8 cellular contexts compared by ENCODE assay signal in genomic region chr12:54052745-54053624, GRCh38. TPM values are rescaled to one million over a fixed set of nuclear protein-coding genes. Genes with fewer than 3 reads are reported as not detected.
DNase-seq lines count a peak whose midpoint lies in the region; ATAC-seq and TF ChIP-seq lines count a peak whose summit lies in the region.

No MANE protein-coding gene starts in this region.

- H3K4me2 ChIP-seq in H9 (ENCODE audit: insufficient read depth, insufficient read length, low read length): peak overlapping the region; percentile 28

- no peak overlapping the region for H3K14ac ChIP-seq in H9 (ENCODE audit: insufficient read depth, low read length)

- H4K91ac ChIP-seq in H9 (ENCODE audit: insufficient read length, low read depth, low read length): no peak overlapping the region

- TF ChIP-seq EP300 in ovary (IDR thresholded peaks at IDR 0.05): no peak

- H3K23ac ChIP-seq in H9 (ENCODE audit: insufficient read length, low read depth, low read length): no peak overlapping the region

- no peak overlapping the region for H2BK5ac ChIP-seq in H9 (ENCODE audit: insufficient read length, low read length)

- intact Hi-C loops in esophagus squamous epithelium (cut with DNase I) (no loop called here), ovary (cut with DNase I) (no loop called here)

- no peak overlapping the region for H2BK20ac ChIP-seq in H9 (ENCODE audit: low read depth, low read length, poor library complexity, severe bottlenecking)

- no peak overlapping the region for H3T11ph ChIP-seq in H9 (ENCODE audit: low read length)

- no peak overlapping the region for H2BK15ac ChIP-seq in H9 (ENCODE audit: low read depth, low read length)

- H3K56ac ChIP-seq in H9 (ENCODE audit: insufficient read length, low read depth, low read length): no peak overlapping the region

- H3K4me3 Mint-ChIP-seq in H9: peak overlapping the region; percentile 25 to 75

- no peak overlapping the region for H3K27ac ChIP-seq in H9 (ENCODE audit: insufficient read length, low read depth, low read length)
- H3K27ac ChIP-seq in esophagus squamous epithelium: peak overlapping the region; percentile 84 to 96 (median 90)
- H3K27ac ChIP-seq in ovary: peak overlapping the region; percentile 32 to 58

- ATAC-seq in GM18508 (IDR thresholded peaks at IDR 0.05; ENCODE audit: insufficient read depth, unreplicated experiment): peak; percentile 56

- H3K9me3 ChIP-seq in H9 (ENCODE audit: control insufficient read depth, low read depth, low read length) (no peaks in the 10 kb centered on the region), esophagus squamous epithelium (no peaks in the 10 kb centered on the region), ovary (no peaks in the 10 kb centered on the region)

- H4K5ac ChIP-seq in H9 (ENCODE audit: insufficient read length, low read depth, low read length): no peak overlapping the region

- no peak overlapping the region for H3K9ac ChIP-seq in H9 (ENCODE audit: extremely low read depth, insufficient read length, low read length)

- H3K27me3 Mint-ChIP-seq in H9 (ENCODE audit: low read depth): peaks cover 100% of the 10 kb centered on the region

- no peak for TF ChIP-seq POLR2A in esophagus squamous epithelium (IDR thresholded peaks at IDR 0.05)
- TF ChIP-seq POLR2A in ovary (IDR thresholded peaks at IDR 0.05): no peak

- H3K4me3 ChIP-seq in esophagus squamous epithelium (peak overlapping the region; percentile 53 to 76 (median 69)), ovary (peak overlapping the region; percentile 34)

- no peak overlapping the region for H3K27ac Mint-ChIP-seq in H9

- H3K79me2 ChIP-seq in H9 (ENCODE audit: insufficient read depth, low read length): no peaks in the 10 kb centered on the region

- H3K4me1 Mint-ChIP-seq in H9: peaks cover 9 to 64% of the 10 kb centered on the region in 2 experiments

- H4K8ac ChIP-seq in H9 (replicated peaks; ENCODE audit: insufficient read length, low read depth, low read length): no peak overlapping the region

- DNase-seq in H9: peak; percentile 67
- peak; percentile 62 for DNase-seq in NOMO-1 treated with dmso at 0.1 percent for 144 hours (lab: John Stamatoyannopoulos, UW; ENCODE audit: unreplicated experiment)
- DNase-seq in esophagus squamous epithelium (lab: John Stamatoyannopoulos, UW): no peak
- DNase-seq in ovary: peak; percentile 28 to 61 (median 55)
- DNase-seq in NCI-H446 (lab: John Stamatoyannopoulos, UW): no peak
- no peak for DNase-seq in effector CD4-positive, alpha-beta T cell
- DNase-seq in G401 (ENCODE audit: low spot score): no peak

- H3K27me3 ChIP-seq in H9 (ENCODE audit: insufficient read depth, low read length) (peaks cover 95% of the 10 kb centered on the region), esophagus squamous epithelium (peaks cover 0 to 65% (median under 1%) of the 10 kb centered on the region in 4 donors), ovary (no peaks in the 10 kb centered on the region)

- peaks cover 2 to 18% of the 10 kb centered on the region in 2 experiments; a peak in 3 of 5 replicates for H3K9me3 Mint-ChIP-seq in H9

- no peak overlapping the region for H3K4ac ChIP-seq in H9 (ENCODE audit: low read depth, low read length)

- in situ Hi-C loops in G401 (cut with HindIII; ENCODE audit: low sequenced_read_pairs): no loop called here

- H4K20me1 ChIP-seq in H9 (ENCODE audit: control insufficient read depth, insufficient read depth, insufficient read length): no peaks in the 10 kb centered on the region

- H3K79me1 ChIP-seq in H9 (ENCODE audit: insufficient read depth, low read depth, low read length, poor library complexity, severe bottlenecking): no peaks in the 10 kb centered on the region

- no CpG with 5 or more reads among the region's 23 CpGs for WGBS in H9 (ENCODE audit: extremely low coverage, insufficient read length, low lambda C conversion rate)
- WGBS in esophagus squamous epithelium, 2 donors: 3% methylated on average over 6 of the region's 23 CpGs; no CpG with 5 or more reads in 1 of the 2 donors
- WGBS in ovary, 3 donors: 12 to 29% (median 15%) methylated on average over 23 of the region's 23 CpGs

- no peak overlapping the region for H2BK12ac ChIP-seq in H9 (ENCODE audit: insufficient read length, low read depth, low read length)

- TF ChIP-seq CTCF in H9 (conservative IDR thresholded peaks at IDR 0.05) (no peak), esophagus squamous epithelium (IDR thresholded peaks at IDR 0.05) (no peak), ovary (IDR thresholded peaks at IDR 0.05) (no peak)

- H3K36me3 Mint-ChIP-seq in H9 (ENCODE audit: insufficient read depth in 1 of 3, low read depth in 3 of 3): no peaks in the 10 kb centered on the region

- H3K36me3 ChIP-seq in esophagus squamous epithelium: no peaks in the 10 kb centered on the region
- no peaks in the 10 kb centered on the region for H3K36me3 ChIP-seq in ovary

- H3K4me1 ChIP-seq in H9 (ENCODE audit: insufficient read depth, low read length) (no peaks in the 10 kb centered on the region), esophagus squamous epithelium (peaks cover 11 to 89% (median 22%) of the 10 kb centered on the region in 3 donors), ovary (ENCODE audit: insufficient read depth) (peaks cover 7% of the 10 kb centered on the region)

- H2AK5ac ChIP-seq in H9 (ENCODE audit: insufficient read length, low read length): no peak overlapping the region

- no peak overlapping the region for H2BK120ac ChIP-seq in H9 (ENCODE audit: low read depth, low read length, poor library complexity, severe bottlenecking)

- no peak overlapping the region for H2AFZ ChIP-seq in H9 (ENCODE audit: low read length)

- peaks cover 4% of the 10 kb centered on the region for H3K23me2 ChIP-seq in H9 (ENCODE audit: insufficient read length, low read depth, low read length, poor library complexity, severe bottlenecking)

- no peak overlapping the region for H3K18ac ChIP-seq in H9 (ENCODE audit: insufficient read length, low read depth, low read length)

RNA-seq across cellular contexts. Expression of gene HOXC4, which starts 0.7 kb away (rescaled TPM):
- total RNA-seq in H9 (2021): not detected in 2 replicates
- 1 to 10 TPM; 1.1 to 3.1 (median 1.3) TPM for total RNA-seq in esophagus squamous epithelium
- total RNA-seq in ovary: 10 to 100 TPM in 5 of 7 donors, 1 to 10 TPM in 2; 3.3 to 21.8 (median 13.1) TPM
- 10 to 100 TPM in 1 of 2 donors, 1 to 10 TPM in 1; 7.9 to 10.9 TPM for polyA plus RNA-seq in ovary
- total RNA-seq in G401 (2014; rRNA removed; shearing (Covaris generic)): 2.5 and 3.9 TPM in 2 replicates

RNA-seq across cellular contexts. Expression of gene HOXC5, which starts 20.1 kb away (rescaled TPM):
- total RNA-seq in H9 (2021) (not detected in 2 replicates), esophagus squamous epithelium (1 to 10 TPM in 1 of 4 donors, under 1 TPM in 1, not detected in 2; 0.31 to 1.1 TPM), ovary (10 to 100 TPM in 1 of 7 donors, 1 to 10 TPM in 6; 1.8 to 11.0 (median 3.6) TPM)
- polyA plus RNA-seq in ovary: 1 to 10 TPM; 2.1 to 2.2 TPM
- not detected in 2 replicates for total RNA-seq in G401 (2014; rRNA removed; shearing (Covaris generic))

RNA-seq across cellular contexts. Expression of gene HOXC6, which starts 24.7 kb away (rescaled TPM):
- total RNA-seq in H9 (2021): not detected in 2 replicates
- total RNA-seq in esophagus squamous epithelium: 1 to 10 TPM in 1 of 4 donors, under 1 TPM in 2, not detected in 1; 0.21 to 1.1 (median 0.30) TPM
- 10 to 100 TPM in 5 of 7 donors, 1 to 10 TPM in 2; 3.9 to 56.1 (median 21.4) TPM for total RNA-seq in ovary
- 10 to 100 TPM; 23.3 to 37.8 TPM for polyA plus RNA-seq in ovary
- total RNA-seq in G401 (2014; rRNA removed; shearing (Covaris generic)): 3.7 and 4.1 TPM in 2 replicates

RNA-seq across cellular contexts. Expression of gene HOXC8, which starts 44.2 kb away (rescaled TPM):
- not detected in 2 replicates for total RNA-seq in H9 (2021)
- total RNA-seq in esophagus squamous epithelium: under 1 TPM in 1 of 4 donors, not detected in 3; 0.70 TPM
- total RNA-seq in ovary: 10 to 100 TPM in 1 of 7 donors, 1 to 10 TPM in 5, under 1 TPM in 1; 0.34 to 13.9 (median 7.7) TPM
- polyA plus RNA-seq in ovary: 10 to 100 TPM in 1 of 2 donors, 1 to 10 TPM in 1; 3.2 to 19.4 TPM
- total RNA-seq in G401 (2014; rRNA removed; shearing (Covaris generic)): 0.07 and 0.18 TPM in 2 replicates

RNA-seq across cellular contexts. Expression of gene HOXC9, which starts 53.0 kb away (rescaled TPM):
- not detected in 2 replicates for total RNA-seq in H9 (2021)
- total RNA-seq in esophagus squamous epithelium: 1 to 10 TPM in 1 of 4 donors, not detected in 3; 1.5 TPM
- total RNA-seq in ovary: 1 to 10 TPM in 2 of 7 donors, under 1 TPM in 4, not detected in 1; 0.26 to 3.9 (median 0.51) TPM
- polyA plus RNA-seq in ovary: 10 to 100 TPM in 1 of 2 donors, 1 to 10 TPM in 1; 3.4 to 15.0 TPM
- 17.3 and 18.7 TPM in 2 replicates for total RNA-seq in G401 (2014; rRNA removed; shearing (Covaris generic))

Comparison
In these comparisons a context has a peak if more than half of its experiments do, and no peak if none do; other contexts are left out.
1. DNase-seq: peak in H9 (single experiment), NOMO-1 treated with dmso at 0.1 percent for 144 hours (single experiment) and ovary (5 of 5); none in esophagus squamous epithelium (single experiment), NCI-H446 (0 of 2), effector CD4-positive, alpha-beta T cell (single experiment) and G401 (single experiment).